Comparison of ENCODE assay signal across 18 cellular contexts in the genomic region with DNA sequence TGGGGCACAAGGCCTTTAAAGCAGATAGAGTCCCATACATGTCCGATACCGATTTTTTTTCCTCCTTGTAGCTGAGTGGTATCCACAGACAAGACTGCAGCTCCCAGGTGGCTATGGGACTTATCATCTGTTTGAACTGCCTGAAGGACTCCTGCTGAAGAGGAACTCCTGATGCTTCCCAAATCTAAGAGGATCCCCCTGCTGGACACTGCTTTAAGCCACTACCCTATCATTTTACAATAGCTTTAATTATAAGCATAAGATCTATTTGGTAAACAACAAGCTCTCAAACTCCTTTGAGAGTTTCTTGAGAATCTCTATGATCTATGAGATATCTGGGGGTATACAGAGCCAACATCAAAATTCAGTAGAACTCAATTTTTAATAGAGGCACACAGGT. TPM values are rescaled to one million over a fixed set of nuclear protein-coding genes. Genes with fewer than 3 reads are reported as not detected.
A peak's percentile ranks its signal among the peaks of the same experiment; 100 is the strongest.
DNase-seq lines count a peak whose midpoint lies in the region; ATAC-seq, FAIRE-seq and TF ChIP-seq lines count a peak whose summit lies in the region.
"Had no signal": no experiment of that assay in that cellular context is flagged by ENCODE, and none has a peak within 500 bp of the region (broad histone marks: within the 10 kb centered on the region; RNA-seq: fewer than 3 reads in every experiment).

No MANE protein-coding gene starts in this region.

- H3K79me2 ChIP-seq in osteoblast (ENCODE audit: insufficient read depth, low read length) = no peaks in the 10 kb centered on the region

- H3K27ac ChIP-seq in osteoblast (ENCODE audit: low read depth, low read length) = no peak overlapping the region
- H3K27ac ChIP-seq: esophagus muscularis mucosa, HL-60 had no signal

- no peaks in the 10 kb centered on the region for H3K9me3 ChIP-seq in osteoblast (ENCODE audit: low read depth, low read length)
- H3K9me3 ChIP-seq: esophagus muscularis mucosa had no signal

- no peak for ATAC-seq in HG02678 (IDR thresholded peaks at IDR 0.05; ENCODE audit: unreplicated experiment)
- ATAC-seq: right cardiac atrium had no signal

- TF ChIP-seq POLR2A in H54 (IDR thresholded peaks at IDR 0.05; ENCODE audit: low read depth, low read length) = no peak

- no peaks in the 10 kb centered on the region for H3K4me1 ChIP-seq in osteoblast (ENCODE audit: insufficient read depth, low read length)
- H3K4me1 ChIP-seq: esophagus muscularis mucosa had no signal

- H3K36me3 ChIP-seq in osteoblast (ENCODE audit: insufficient read depth, low read length) = peaks cover 7% of the 10 kb centered on the region

- no peaks in the 10 kb centered on the region for H3K27me3 ChIP-seq in osteoblast (ENCODE audit: insufficient read depth, low read length)
- H3K27me3 ChIP-seq: esophagus muscularis mucosa had no signal

- H3K4me3 ChIP-seq in LNCaP clone FGC (ENCODE audit: low read depth, low read length) (no peak overlapping the region), osteoblast (ENCODE audit: insufficient read depth, low read length) (no peak overlapping the region)
- H3K4me3 ChIP-seq: esophagus muscularis mucosa had no signal

- DNase-seq in DMS53 (lab: John Stamatoyannopoulos, UW) (peak; percentile 22), DMS53 treated with DMSO at 0.1 percent for 48 hours (lab: John Stamatoyannopoulos, UW; ENCODE audit: unreplicated experiment) (no peak), LNCaP clone FGC (ENCODE audit: low read depth) (no peak), dermis blood vessel endothelial cell (peak; percentile 37), osteoblast (ENCODE audit: insufficient read length, low spot score, missing footprints) (no peak), H54 (ENCODE audit: insufficient read length, low spot score) (no peak), GM19239 (ENCODE audit: insufficient read length, low spot score) (no peak)
- DNase-seq: 8988T; activated CD4-positive, alpha-beta T cell treated with anti-CD3 and anti-CD28 coated beads for 4 hours; central memory CD4-positive, alpha-beta T cell; kidney glomerular epithelial cell; naive B cell; NCI-H1417 treated with DMSO at 0.1 percent for 48 hours; NCI-H82; right cardiac atrium had no signal

- TF ChIP-seq CTCF in LNCaP clone FGC (IDR thresholded peaks at IDR 0.05; ENCODE audit: control insufficient read depth, extremely low read depth, insufficient read depth) (peak; percentile 24), osteoblast (IDR thresholded peaks at IDR 0.05; ENCODE audit: extremely low read depth, low read depth, low read length) (peak; percentile 48)

- H3K4me2 ChIP-seq in osteoblast (ENCODE audit: insufficient read depth, low read length) = no peak overlapping the region

- H4K20me1 ChIP-seq in osteoblast (ENCODE audit: insufficient read depth, low read length) = no peaks in the 10 kb centered on the region

- FAIRE-seq in H54 (lab: Jason Lieb, UNC) (no peak), GM19239 (lab: Jason Lieb, UNC) (no peak)

- no peak overlapping the region for H2AFZ ChIP-seq in osteoblast (ENCODE audit: low read length)

RNA-seq across cellular contexts. Expression of a gene that starts 11.7 kb away (rescaled TPM):
- 15.0 and 36.8 TPM in 2 replicates for total RNA-seq in dermis blood vessel endothelial cell
- total RNA-seq in osteoblast = 12.7 and 14.7 TPM in 2 replicates

Comparison
In these comparisons a context has a peak if more than half of its experiments do, and no peak if none do; other contexts are left out.
1. DNase-seq: peak in DMS53 (single experiment) and dermis blood vessel endothelial cell (single experiment); none in DMS53 treated with DMSO at 0.1 percent for 48 hours (single experiment), LNCaP clone FGC (single experiment), osteoblast (single experiment), H54 (single experiment) and GM19239 (single experiment).